In the genomic region with DNA sequence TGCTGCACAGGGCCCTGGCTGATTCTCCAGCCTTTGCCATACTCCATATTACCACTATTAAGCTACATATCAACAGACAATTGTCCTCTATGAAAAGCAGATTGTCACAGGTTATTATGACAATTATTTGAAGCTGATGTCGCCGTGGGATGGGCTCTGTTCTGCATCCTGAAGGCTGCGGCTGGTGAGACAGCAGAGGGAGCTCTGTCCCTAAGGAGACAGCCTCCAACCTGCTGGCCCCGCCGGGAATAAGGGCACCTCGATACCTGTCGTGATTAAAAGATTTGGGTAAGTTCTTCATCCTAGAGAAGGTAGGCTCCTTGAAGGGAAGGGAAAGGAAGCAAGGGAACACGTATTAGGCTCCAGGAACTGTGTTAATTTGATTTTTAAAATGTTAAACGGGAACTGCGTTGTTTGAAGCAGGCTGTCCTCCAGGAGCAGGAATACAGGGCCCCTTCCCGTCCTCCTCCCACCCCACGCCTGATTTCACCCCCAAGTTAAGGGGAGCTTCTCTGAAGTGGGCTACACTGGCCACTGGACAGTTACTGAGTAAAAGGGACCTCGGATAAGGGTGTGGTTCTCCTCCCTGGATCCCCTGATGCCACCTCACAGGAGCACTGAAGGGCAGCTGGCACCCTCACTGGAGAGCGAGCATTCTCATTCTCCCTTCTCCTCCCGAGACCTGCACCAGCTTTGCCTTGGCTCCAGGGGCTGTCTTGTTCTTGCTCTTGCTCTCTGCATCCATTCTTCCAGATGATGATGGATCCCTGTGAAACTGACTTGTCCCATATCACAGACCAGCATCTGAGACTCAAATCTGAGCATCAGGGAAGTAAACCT, we compare ENCODE assay signal across 8 cellular contexts. TPM values are rescaled to one million over a fixed set of nuclear protein-coding genes. Genes with fewer than 3 reads are reported as not detected.
DNase-seq lines count a peak whose midpoint lies in the region; ATAC-seq, FAIRE-seq and TF ChIP-seq lines count a peak whose summit lies in the region.

No MANE protein-coding gene starts in this region.

- H3K27ac ChIP-seq in PC-9 (no peak overlapping the region), GM12878 (ENCODE audit: control insufficient read depth, insufficient read depth) (no peak overlapping the region)

- WGBS in GM12878 (ENCODE audit: insufficient coverage, insufficient replicate concordance, low lambda C conversion rate, missing lambda C conversion rate): 31% methylated on average over 14 of the region's 15 CpGs

- H3K9me3 ChIP-seq in PC-9 (ENCODE audit: insufficient read depth, low read depth) (no peaks in the 10 kb centered on the region), GM12878 (replicated peaks; ENCODE audit: control insufficient read depth, insufficient read depth, low read length) (no peaks in the 10 kb centered on the region)

- FAIRE-seq in GM12878 (lab: Jason Lieb, UNC): no peak

- CTCF ChIA-PET in PC-9 (lab: Charles Lee): interaction anchor here (0.7 to 1.3 kb wide), 3 partner anchors 20 to 251 kb away, joined by 3 to 5 read pairs (median 4); no protein-coding TSS in a partner anchor
- CTCF ChIA-PET in GM12878 (lab: Yijun Ruan, JAX): interaction anchor here (0.6 to 2.8 kb wide), 10 partner anchors 26 to 254 kb away, joined by 3 to 17 read pairs (median 3); no protein-coding TSS in a partner anchor

- TF ChIP-seq RAD21 in GM12878 (IDR thresholded peaks at IDR 0.05; ENCODE audit: insufficient read depth, low read depth, low read length): peak; percentile 55

- H3K9ac ChIP-seq in GM12878 (ENCODE audit: control insufficient read depth, insufficient read depth, low read length): no peak overlapping the region

- no peak for TF ChIP-seq POLR2A in GM12878 (IDR thresholded peaks at IDR 0.05; ENCODE audit: low read depth, low read length)

- no peaks in the 10 kb centered on the region for H3K27me3 ChIP-seq in PC-9 (ENCODE audit: insufficient read depth, low read depth)
- no peaks in the 10 kb centered on the region for H3K27me3 ChIP-seq in GM12878 (replicated peaks in 1 of 2; ENCODE audit: control insufficient read depth in 2 of 2, insufficient read depth in 2 of 2, low read length in 1 of 2)

- RAD21 ChIA-PET in GM12878 (lab: Charles Lee; ENCODE audit: unreplicated experiment): interaction anchor here (0.9 to 1.7 kb wide), 3 partner anchors 79 to 273 kb away, joined by 3 to 9 read pairs (median 3); no protein-coding TSS in a partner anchor

- H3K9me2 ChIP-seq in PC-9 (ENCODE audit: insufficient read depth): no peaks in the 10 kb centered on the region

- no peaks in the 10 kb centered on the region for H3K79me2 ChIP-seq in PC-9 (ENCODE audit: low read depth)
- H3K79me2 ChIP-seq in GM12878 (ENCODE audit: control insufficient read depth, insufficient read depth, low read length): no peaks in the 10 kb centered on the region

- no peak overlapping the region for H3K4me3 ChIP-seq in PC-9
- H3K4me3 ChIP-seq in GM12878: no peak overlapping the region

- intact Hi-C loops in Right ventricle myocardium inferior (cut with DNase I) (loop anchor here (2.0 to 5.0 kb wide), 2 partner anchors 79 to 250 kb away; no protein-coding TSS in a partner anchor), cardiac septum (cut with DNase I) (loop anchor here (5.0 to 10.0 kb wide), 2 partner anchors 44 to 116 kb away; a partner anchor contains a TSS), PC-9 (cut with micrococcal nuclease; ENCODE audit: unreplicated experiment) (loop anchor here (1.0 to 5.0 kb wide), 5 partner anchors 59 to 251 kb away; no protein-coding TSS in a partner anchor), GM12878 (cut with micrococcal nuclease; ENCODE audit: unreplicated experiment) (no loop called here)

- BruUV-seq in PC-9 (replicated peaks; lab: Mats Ljungman, UMichigan): no TSS peak
- BruUV-seq in GM12878 (replicated peaks; lab: Mats Ljungman, UMichigan): no TSS peak

- TF ChIP-seq EP300 in GM12878 (IDR thresholded peaks at IDR 0.05; ENCODE audit: borderline replicate concordance in 1 of 2, control insufficient read depth in 1 of 2, low read depth in 2 of 2, low read length in 2 of 2): no peak

- SMC1A ChIA-PET in GM12878 (lab: Charles Lee; ENCODE audit: uncharacterized antibody, unreplicated experiment): interaction anchor here (1.0 to 1.6 kb wide), 4 partner anchors 16 to 251 kb away, joined by 3 to 5 read pairs (median 3); no protein-coding TSS in a partner anchor

- H3K4me1 ChIP-seq in PC-9 (replicated peaks; ENCODE audit: insufficient read depth) (no peaks in the 10 kb centered on the region), GM12878 (ENCODE audit: control insufficient read depth, insufficient read depth, low read length) (no peaks in the 10 kb centered on the region)

- in situ Hi-C loops in GM12878 (cut with MboI): no loop called here

- DNase-seq in Right ventricle myocardium inferior (ENCODE audit: missing footprints) (peak; percentile 70), cardiac septum (ENCODE audit: low spot score) (no peak), PC-9 (peak; percentile 41 to 52), GM12878 (ENCODE audit: low read depth, low spot score) (no peak), islet precursor cell (peak; percentile 71)
- peak; percentile 35 to 38 for DNase-seq in stimulated activated CD4-positive, alpha-beta T cell treated with anti-CD3 and anti-CD28 coated beads, Interleukin-2, amount 100 ng/mL, for 24 hours

- POLR2A ChIA-PET in PC-9 (lab: Charles Lee; ENCODE audit: unreplicated experiment): interaction anchor here (0.6 kb wide), 1 partner anchor 129 kb away, joined by 3 read pairs; no protein-coding TSS in a partner anchor
- POLR2A ChIA-PET in GM12878 (lab: Charles Lee): interaction anchor here (0.6 kb wide), 1 partner anchor 430 kb away, joined by 3 read pairs; no protein-coding TSS in a partner anchor

- TF ChIP-seq CTCF in PC-9 (conservative IDR thresholded peaks at IDR 0.05) (peak; percentile 71), GM12878 (IDR thresholded peaks at IDR 0.05 in 2 of 3, conservative IDR thresholded peaks at IDR 0.05 in 1 of 3; ENCODE audit: control insufficient read depth in 2 of 3, extremely low read depth in 1 of 3, insufficient read depth in 1 of 3, low read depth in 3 of 3, low read length in 3 of 3) (peak; percentile 42 to 56 (median 56); a peak in 5 of 6 replicates)

- peak overlapping the region; percentile 35; the same call in 1 of the 2 replicates for H2AFZ ChIP-seq in PC-9
- H2AFZ ChIP-seq in GM12878 (ENCODE audit: control insufficient read depth, low read depth, low read length): no peak overlapping the region

- H3F3A ChIP-seq in PC-9 (ENCODE audit: insufficient read depth, low read depth): no peaks in the 10 kb centered on the region

- no peaks in the 10 kb centered on the region for H3K36me3 ChIP-seq in PC-9 (ENCODE audit: low read depth)
- no peaks in the 10 kb centered on the region for H3K36me3 ChIP-seq in GM12878 (ENCODE audit: control insufficient read depth in 2 of 2, insufficient read depth in 2 of 2, low read length in 1 of 2)

- peak; percentile 65 for ATAC-seq in Right ventricle myocardium inferior
- peak; percentile 70 for ATAC-seq in GM12878
- ATAC-seq in GM19395 (IDR thresholded peaks at IDR 0.05; ENCODE audit: unreplicated experiment): no peak
- no peak for ATAC-seq in HG03095 (IDR thresholded peaks at IDR 0.05; ENCODE audit: unreplicated experiment)

- H3K4me2 ChIP-seq in PC-9 (0 out of 2 replicates have a peak overlapping the region, but pooled peaks have one; percentile 30), GM12878 (ENCODE audit: control insufficient read depth, insufficient read depth) (no peak overlapping the region)

- no peaks in the 10 kb centered on the region for H4K20me1 ChIP-seq in PC-9 (ENCODE audit: insufficient read depth)
- no peaks in the 10 kb centered on the region for H4K20me1 ChIP-seq in GM12878 (ENCODE audit: control insufficient read depth, insufficient read depth)

RNA-seq across cellular contexts. Expression of a gene that starts 11.8 kb away (rescaled TPM):
- total RNA-seq in Right ventricle myocardium inferior (74.0 TPM), cardiac septum (75.0 TPM), PC-9 (2021) (81.4 and 94.1 TPM in 2 replicates), GM12878 (2014; rRNA removed) (34.6 and 45.9 TPM in 2 replicates), GM12878 (2014; rRNA removed; fragmentation: Illumina TruSeq; extraction: Trizol) (57.4 and 63.4 TPM in 2 replicates), GM12878 (2021) (132 and 143 TPM in 2 replicates)
- total RNA-seq in GM12878 (2013; cell fraction: nucleolus; rRNA removed): 330 and 333 TPM in 2 replicates
- 105 TPM for polyA plus RNA-seq in GM12878 (2011; ENCODE audit: low read depth)
- polyA plus RNA-seq in GM12878 (2011; rRNA removed) (159 and 241 TPM in 2 replicates), GM12878 (2014; fragmentation: Illumina TruSeq; extraction: Trizol) (133 and 163 TPM in 2 replicates), GM12878 (2014; fragmentation: Nextera tagmentation; extraction: Ambion mirVana) (10 to 100 TPM; 26.0 to 68.2 TPM), GM12878 (2014; rRNA removed) (87.8 and 91.7 TPM in 2 replicates), GM12878 (2016; fragmentation: Nextera tagmentation; extraction: Ambion mirVana) (10 to 100 TPM; 29.0 to 34.9 TPM)
- polyA plus RNA-seq in GM12878 (2011; cell fraction: cytosol; rRNA removed): 49.4 and 62.0 TPM in 2 replicates
- polyA plus RNA-seq in GM12878 (2011; cell fraction: nucleus; rRNA removed): 303 and 378 TPM in 2 replicates
- polyA plus RNA-seq in GM12878 (2012): 116 and 138 TPM in 2 replicates
- 61.0 and 95.1 TPM in 2 replicates for polyA minus RNA-seq in GM12878 (2011; rRNA and poly(A)+ RNA removed)
- 36.2 and 36.9 TPM in 2 replicates for polyA minus RNA-seq in GM12878 (2011; cell fraction: cytosol; rRNA and poly(A)+ RNA removed)
- polyA minus RNA-seq in GM12878 (2011; cell fraction: nucleus; rRNA and poly(A)+ RNA removed): 58.6 and 76.9 TPM in 2 replicates

RNA-seq across cellular contexts. Expression of a gene that starts 42.6 kb away (rescaled TPM):
- total RNA-seq in Right ventricle myocardium inferior (152 TPM), cardiac septum (172 TPM), PC-9 (2021) (62.7 and 75.7 TPM in 2 replicates), GM12878 (2014; rRNA removed) (3.3 and 4.1 TPM in 2 replicates), GM12878 (2014; rRNA removed; fragmentation: Illumina TruSeq; extraction: Trizol) (2.3 and 2.5 TPM in 2 replicates), GM12878 (2021) (11.1 and 11.4 TPM in 2 replicates)
- 4.6 and 4.7 TPM in 2 replicates for total RNA-seq in GM12878 (2013; cell fraction: nucleolus; rRNA removed)
- 1.6 TPM for polyA plus RNA-seq in GM12878 (2011; ENCODE audit: low read depth)
- polyA plus RNA-seq in GM12878 (2011; rRNA removed) (0.56 and 0.71 TPM in 2 replicates), GM12878 (2014; fragmentation: Illumina TruSeq; extraction: Trizol) (4.7 and 7.1 TPM in 2 replicates), GM12878 (2014; fragmentation: Nextera tagmentation; extraction: Ambion mirVana) (1 to 10 TPM; 1.8 to 2.7 TPM), GM12878 (2014; rRNA removed) (4.6 and 5.4 TPM in 2 replicates), GM12878 (2016; fragmentation: Nextera tagmentation; extraction: Ambion mirVana) (10 to 100 TPM; 13.9 to 14.1 TPM)
- polyA plus RNA-seq in GM12878 (2011; cell fraction: cytosol; rRNA removed): 1.6 and 2.3 TPM in 2 replicates
- 2.7 and 4.6 TPM in 2 replicates for polyA plus RNA-seq in GM12878 (2011; cell fraction: nucleus; rRNA removed)
- 2.3 and 2.7 TPM in 2 replicates for polyA plus RNA-seq in GM12878 (2012)
- polyA minus RNA-seq in GM12878 (2011; rRNA and poly(A)+ RNA removed): 0.59 and 0.98 TPM in 2 replicates
- polyA minus RNA-seq in GM12878 (2011; cell fraction: cytosol; rRNA and poly(A)+ RNA removed): 2.5 and 2.7 TPM in 2 replicates
- 1.7 and 2.4 TPM in 2 replicates for polyA minus RNA-seq in GM12878 (2011; cell fraction: nucleus; rRNA and poly(A)+ RNA removed)

Comparison
In these comparisons a context has a peak if more than half of its experiments do, and no peak if none do; other contexts are left out.
1. DNase-seq: peak in Right ventricle myocardium inferior (single experiment), PC-9 (2 of 2), islet precursor cell (single experiment) and stimulated activated CD4-positive, alpha-beta T cell treated with anti-CD3 and anti-CD28 coated beads, Interleukin-2, amount 100 ng/mL, for 24 hours (2 of 2); none in cardiac septum (single experiment) and GM12878 (single experiment).
2. ATAC-seq: peak in Right ventricle myocardium inferior (single experiment) and GM12878 (single experiment); none in GM19395 (single experiment) and HG03095 (single experiment).